Comparison of ENCODE assay signal across 14 cellular contexts in the genomic region with DNA sequence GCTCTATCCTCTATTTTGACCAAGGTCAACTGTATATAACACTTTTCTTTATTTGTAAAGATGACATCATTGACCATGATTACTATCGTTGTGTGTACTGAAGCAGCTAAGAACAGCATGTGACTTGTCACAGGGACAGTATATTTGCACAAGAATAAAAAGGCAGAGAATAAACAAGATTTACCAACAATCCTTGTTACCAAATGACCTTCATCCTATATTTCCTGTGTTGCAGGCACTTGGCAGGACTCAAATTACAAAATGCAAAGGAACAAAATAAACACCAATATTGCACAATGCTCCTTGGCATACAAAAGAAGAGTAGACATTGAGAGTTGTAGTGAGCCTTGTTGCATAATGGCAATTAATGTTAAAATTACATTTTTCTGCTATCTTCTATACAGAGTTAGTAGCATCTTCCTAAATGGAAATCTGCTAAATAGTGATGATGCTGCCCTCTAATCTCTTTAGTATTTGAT.
DNase-seq lines count a peak whose midpoint lies in the region; ATAC-seq lines count a peak whose summit lies in the region.
"Had no signal": no experiment of that assay in that cellular context is flagged by ENCODE, and none has a peak within 500 bp of the region (broad histone marks: within the 10 kb centered on the region; RNA-seq: fewer than 3 reads in every experiment).

No MANE protein-coding gene starts in this region.

- DNase-seq in DMS153 (lab: John Stamatoyannopoulos, UW) (peak; percentile 93), NCI-H2029 (lab: John Stamatoyannopoulos, UW) (peak; percentile 92), amniotic epithelial cell (ENCODE audit: low read depth) (peak; percentile 65), left colon (no peak), cerebellar nuclear complex (lab: John Stamatoyannopoulos, UW) (no peak)
- DNase-seq in activated CD4-positive, alpha-beta T cell treated with anti-CD3 and anti-CD28 coated beads, Interleukin-2, amount 10 ng/mL, durations not matched to agents 7 days and 5 days = no peak
- no peak for DNase-seq in effector memory CD8-positive, alpha-beta T cell
- DNase-seq: BE2C, head of caudate nucleus, occipital lobe had no signal

- H3K27ac Mint-ChIP-seq in activated CD4-positive, alpha-beta T cell treated with anti-CD3 and anti-CD28 coated beads, Interleukin-2, amount 10 ng/mL, durations not matched to agents 7 days and 5 days = no peak overlapping the region
- no peak overlapping the region for H3K27ac Mint-ChIP-seq in effector memory CD8-positive, alpha-beta T cell
- H3K27ac Mint-ChIP-seq: T-helper 2 cell treated with Interferon-gamma antibody and Interleukin-4, amounts not matched to agents 5 μg/mL and 100 μg/mL, for 36 hours had no signal

- no peak overlapping the region for H3K4me3 Mint-ChIP-seq in activated CD4-positive, alpha-beta T cell treated with anti-CD3 and anti-CD28 coated beads, Interleukin-2, amount 10 ng/mL, durations not matched to agents 7 days and 5 days
- no peak overlapping the region for H3K4me3 Mint-ChIP-seq in effector memory CD8-positive, alpha-beta T cell
- H3K4me3 Mint-ChIP-seq: T-helper 2 cell treated with Interferon-gamma antibody and Interleukin-4, amounts not matched to agents 5 μg/mL and 100 μg/mL, for 36 hours had no signal

- H3K4me1 Mint-ChIP-seq in activated CD4-positive, alpha-beta T cell treated with anti-CD3 and anti-CD28 coated beads, Interleukin-2, amount 10 ng/mL, durations not matched to agents 7 days and 5 days = peaks cover 11% of the 10 kb centered on the region
- H3K4me1 Mint-ChIP-seq in effector memory CD8-positive, alpha-beta T cell (ENCODE audit: low read depth in 2 of 2) = peaks cover 0 to 3% of the 10 kb centered on the region in 2 donors

- no peaks in the 10 kb centered on the region for H3K9me3 Mint-ChIP-seq in activated CD4-positive, alpha-beta T cell treated with anti-CD3 and anti-CD28 coated beads, Interleukin-2, amount 10 ng/mL, durations not matched to agents 7 days and 5 days
- H3K9me3 Mint-ChIP-seq in effector memory CD8-positive, alpha-beta T cell = no peaks in the 10 kb centered on the region
- H3K9me3 Mint-ChIP-seq: activated naive CD4-positive, alpha-beta T cell treated with anti-CD3 and anti-CD28 coated beads, Interleukin-2, amount 50 U/mL, for 72 hours; T-helper 2 cell treated with Interferon-gamma antibody and Interleukin-4, amounts not matched to agents 5 μg/mL and 100 μg/mL, for 36 hours had no signal

- intact Hi-C loops in left colon (cut with DNase I, micrococcal nuclease) = no loop called here

- CTCF ChIA-PET in activated CD4-positive, alpha-beta T cell treated with anti-CD3 and anti-CD28 coated beads, Interleukin-2, amount 10 ng/mL, durations not matched to agents 7 days and 5 days (lab: Charles Lee) = interaction anchor here (1.3 kb wide), 1 partner anchor 8 kb away, joined by 3 read pairs; no protein-coding TSS in a partner anchor

- no peaks in the 10 kb centered on the region for H3K36me3 Mint-ChIP-seq in activated CD4-positive, alpha-beta T cell treated with anti-CD3 and anti-CD28 coated beads, Interleukin-2, amount 10 ng/mL, durations not matched to agents 7 days and 5 days (ENCODE audit: low read depth)
- H3K36me3 Mint-ChIP-seq in effector memory CD8-positive, alpha-beta T cell (ENCODE audit: insufficient read depth) = no peaks in the 10 kb centered on the region
- H3K36me3 Mint-ChIP-seq: activated naive CD4-positive, alpha-beta T cell treated with anti-CD3 and anti-CD28 coated beads, Interleukin-2, amount 50 U/mL, for 72 hours had no signal

- H3K27me3 Mint-ChIP-seq in activated CD4-positive, alpha-beta T cell treated with anti-CD3 and anti-CD28 coated beads, Interleukin-2, amount 10 ng/mL, durations not matched to agents 7 days and 5 days = peaks cover 11% of the 10 kb centered on the region
- peaks cover 0 to 8% of the 10 kb centered on the region in 2 donors for H3K27me3 Mint-ChIP-seq in effector memory CD8-positive, alpha-beta T cell

- POLR2A ChIA-PET in activated CD4-positive, alpha-beta T cell treated with anti-CD3 and anti-CD28 coated beads, Interleukin-2, amount 10 ng/mL, durations not matched to agents 7 days and 5 days (lab: Charles Lee) = no interaction called here

- ATAC-seq in left colon (peak; percentile 61), HG03045 (IDR thresholded peaks at IDR 0.05; ENCODE audit: unreplicated experiment) (no peak)
- no peak for ATAC-seq in effector memory CD8-positive, alpha-beta T cell (replicated peaks)
- ATAC-seq: activated naive CD4-positive, alpha-beta T cell treated with anti-CD3 and anti-CD28 coated beads, Interleukin-2, amount 50 U/mL, for 72 hours; Panc1 had no signal

Comparison
In these comparisons a context has a peak if more than half of its experiments do, and no peak if none do; other contexts are left out.
1. DNase-seq: peak in DMS153 (single experiment), NCI-H2029 (single experiment) and amniotic epithelial cell (single experiment); none in left colon (0 of 2), activated CD4-positive, alpha-beta T cell treated with anti-CD3 and anti-CD28 coated beads, Interleukin-2, amount 10 ng/mL, durations not matched to agents 7 days and 5 days (single experiment), cerebellar nuclear complex (0 of 2) and effector memory CD8-positive, alpha-beta T cell (0 of 3).